8 cellular contexts compared by ENCODE assay signal in genomic region chr3:69326821-69327433, GRCh38. TPM values are rescaled to one million over a fixed set of nuclear protein-coding genes. Genes with fewer than 3 reads are reported as not detected.
DNase-seq lines count a peak whose midpoint lies in the region; ATAC-seq lines count a peak whose summit lies in the region.

No MANE protein-coding gene starts in this region.

- H3K27me3 ChIP-seq in right cardiac atrium (ENCODE audit: control insufficient read depth, insufficient read depth) = no peaks in the 10 kb centered on the region

- no peaks in the 10 kb centered on the region for H3K36me3 Mint-ChIP-seq in activated naive CD4-positive, alpha-beta T cell treated with anti-CD3 and anti-CD28 coated beads, Interleukin-2, amount 50 U/mL, for 24 hours

- H3K9me3 Mint-ChIP-seq in activated naive CD4-positive, alpha-beta T cell treated with anti-CD3 and anti-CD28 coated beads, Interleukin-2, amount 50 U/mL, for 24 hours = no peaks in the 10 kb centered on the region

- peaks cover 40% of the 10 kb centered on the region for H3K4me1 Mint-ChIP-seq in activated naive CD4-positive, alpha-beta T cell treated with anti-CD3 and anti-CD28 coated beads, Interleukin-2, amount 50 U/mL, for 24 hours

- DNase-seq in right cardiac atrium (no peak), cardiac septum (ENCODE audit: low spot score) (no peak), DMS 273 (lab: John Stamatoyannopoulos, UW; ENCODE audit: unreplicated experiment) (no peak), NCI-H2107 (lab: John Stamatoyannopoulos, UW) (no peak), putamen (ENCODE audit: low spot score) (no peak)
- DNase-seq in stimulated activated CD4-positive, alpha-beta T cell treated with anti-CD3 and anti-CD28 coated beads, Interleukin-1b, Interleukin-23, amount 100 ng/mL, for 48 hours = peak; percentile 63

- intact Hi-C loops in right cardiac atrium (cut with DNase I) (loop anchor here in 2 of 4 donors (10.0 kb wide), 1 partner anchor 78 kb away; no protein-coding TSS in a partner anchor), cardiac septum (cut with DNase I) (loop anchor here (5.0 kb wide), 1 partner anchor 340 kb away; no protein-coding TSS in a partner anchor)

- WGBS in right cardiac atrium = 37% methylated on average over 5 of the region's 5 CpGs

- peak overlapping the region; percentile 90 for H3K27ac Mint-ChIP-seq in activated naive CD4-positive, alpha-beta T cell treated with anti-CD3 and anti-CD28 coated beads, Interleukin-2, amount 50 U/mL, for 24 hours

- no peaks in the 10 kb centered on the region for H3K9me3 ChIP-seq in right cardiac atrium (ENCODE audit: control insufficient read depth, low read length)

- no peak overlapping the region for H3K27ac ChIP-seq in right cardiac atrium (ENCODE audit: low read length)

- peaks cover 2% of the 10 kb centered on the region for H3K4me1 ChIP-seq in right cardiac atrium (ENCODE audit: control insufficient read depth, insufficient read depth, low read length)

- H3K4me3 Mint-ChIP-seq in activated naive CD4-positive, alpha-beta T cell treated with anti-CD3 and anti-CD28 coated beads, Interleukin-2, amount 50 U/mL, for 24 hours = peak overlapping the region; percentile 74

- no peaks in the 10 kb centered on the region for H3K27me3 Mint-ChIP-seq in activated naive CD4-positive, alpha-beta T cell treated with anti-CD3 and anti-CD28 coated beads, Interleukin-2, amount 50 U/mL, for 24 hours

- no peak for ATAC-seq in right cardiac atrium
- ATAC-seq in HG03439 (IDR thresholded peaks at IDR 0.05; ENCODE audit: unreplicated experiment) = peak; percentile 89

- peak overlapping the region; percentile 29 for H3K4me3 ChIP-seq in right cardiac atrium (ENCODE audit: low read length)

RNA-seq across cellular contexts. Expression of gene FRMD4B, which starts 59.0 kb away (rescaled TPM):
- total RNA-seq in right cardiac atrium (10 to 100 TPM; 28.5 to 42.1 (median 31.2) TPM), cardiac septum (10.8 TPM)
- polyA plus RNA-seq in right cardiac atrium = 8.8 TPM
